In the genomic region with DNA sequence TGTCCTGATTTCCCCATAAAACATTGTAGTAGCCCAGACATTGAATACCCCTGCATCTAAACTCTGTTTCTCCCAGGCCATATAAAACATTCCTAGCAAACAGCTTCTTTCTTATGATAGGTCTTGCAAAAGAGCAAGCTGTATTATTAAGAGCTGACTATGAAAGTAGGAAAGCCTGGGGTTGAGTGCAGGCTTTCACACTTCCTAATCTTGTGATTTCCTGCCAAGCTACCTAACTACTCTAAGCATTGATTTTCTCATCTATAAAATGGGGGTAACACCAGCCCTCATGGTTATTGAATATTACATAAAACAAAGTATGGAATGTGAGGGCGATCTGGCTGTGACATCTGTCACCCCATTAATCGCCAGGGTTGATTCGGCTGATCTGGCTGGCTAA, we compare ENCODE assay signal across 21 cellular contexts.
"Had no signal": no experiment of that assay in that cellular context is flagged by ENCODE, and none has a peak within 500 bp of the region (broad histone marks: within the 10 kb centered on the region; RNA-seq: fewer than 3 reads in every experiment).

No MANE protein-coding gene starts in this region.

- ATAC-seq: foreskin keratinocyte; gastroesophageal sphincter; heart left ventricle; left cardiac atrium; left lung; left ventricle myocardium superior; lower lobe of right lung; naive thymus-derived CD4-positive, alpha-beta T cell had no signal

- DNase-seq: colonic mucosa; cortex of kidney; effector CD8-positive, alpha-beta T cell; foreskin keratinocyte; heart left ventricle; hypothalamus; left cardiac atrium; left lung; left ventricle myocardium superior; lower lobe of right lung; mesenchymal stem cell; midbrain; naive thymus-derived CD4-positive, alpha-beta T cell had no signal

- H2AFZ ChIP-seq: hepatocyte had no signal

- H3K27me3 Mint-ChIP-seq: dendritic cell treated with granulocyte-macrophage colony-stimulating factor and Interleukin-4, amounts not matched to agents 40 ng/mL and 50 ng/mL, for 4 days; naive thymus-derived CD4-positive, alpha-beta T cell had no signal

- H3K4me3 ChIP-seq: colonic mucosa, esophagus muscularis mucosa, gastroesophageal sphincter, heart left ventricle, hepatocyte, left lung, lower lobe of right lung had no signal

- H3K4me3 Mint-ChIP-seq: dendritic cell treated with granulocyte-macrophage colony-stimulating factor and Interleukin-4, amounts not matched to agents 40 ng/mL and 50 ng/mL, for 4 days had no signal

- H3K27ac Mint-ChIP-seq: dendritic cell treated with granulocyte-macrophage colony-stimulating factor and Interleukin-4, amounts not matched to agents 40 ng/mL and 50 ng/mL, for 4 days; naive thymus-derived CD4-positive, alpha-beta T cell had no signal

- H3K4me2 ChIP-seq: hepatocyte had no signal

- H3K27me3 ChIP-seq: colonic mucosa, esophagus muscularis mucosa, foreskin keratinocyte, gastroesophageal sphincter, heart left ventricle, hepatocyte, left lung had no signal

- H3K27ac ChIP-seq: colonic mucosa, esophagus muscularis mucosa, foreskin keratinocyte, gastroesophageal sphincter, heart left ventricle, hepatocyte, left lung, lower lobe of right lung had no signal

- H3K9me3 Mint-ChIP-seq: dendritic cell treated with granulocyte-macrophage colony-stimulating factor and Interleukin-4, amounts not matched to agents 40 ng/mL and 50 ng/mL, for 4 days; naive thymus-derived CD4-positive, alpha-beta T cell had no signal

- H3K4me1 ChIP-seq: colonic mucosa, gastroesophageal sphincter, left lung, lower lobe of right lung had no signal

- H3K36me3 ChIP-seq: colonic mucosa had no signal

- FAIRE-seq: endothelial cell of umbilical vein, frontal cortex, islet of Langerhans, keratinocyte had no signal

- H3K9me3 ChIP-seq: colonic mucosa, esophagus muscularis mucosa, gastroesophageal sphincter, heart left ventricle, left lung, lower lobe of right lung had no signal
